Comparison of ENCODE assay signal across 2 cellular contexts in the genomic region with DNA sequence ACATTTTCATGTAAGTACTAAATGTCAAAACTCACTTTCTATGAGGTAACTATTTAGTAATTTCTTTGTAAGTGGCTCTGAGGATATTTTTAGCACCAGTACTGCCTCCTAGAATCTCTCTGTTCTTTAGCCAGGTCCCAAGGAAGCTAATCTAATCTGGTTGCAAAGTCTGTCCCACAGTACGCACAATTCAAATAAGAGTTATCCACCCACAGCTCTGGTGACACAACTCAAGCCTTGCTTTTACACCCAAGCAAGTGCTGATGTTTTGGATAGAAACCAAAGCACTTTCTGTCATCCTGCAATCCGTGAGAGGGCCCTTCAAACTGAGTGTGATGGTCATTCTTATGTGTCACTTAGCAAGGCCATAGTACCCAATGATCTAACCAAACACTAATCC.
TF ChIP-seq lines count a peak whose summit lies in the region.

No MANE protein-coding gene starts in this region.

TF ChIP-seq in liver, 16 proteins besides CTCF, POLR2A, EP300 and RAD21:
- peak; percentile 11 to 52 for TF ChIP-seq HNF4A (conservative IDR thresholded peaks at IDR 0.05)
- no peak for TF ChIP-seq TAF1 (conservative IDR thresholded peaks at IDR 0.05)

TF ChIP-seq in HepG2, 621 proteins besides CTCF, POLR2A, EP300 and RAD21:
- no peak for TF ChIP-seq NONO (IDR thresholded peaks at IDR 0.05)
- TF ChIP-seq NONO (CRISPR knock-in tag; conservative IDR thresholded peaks at IDR 0.05), result no peak
- no peak for TF ChIP-seq ZNF598 (CRISPR knock-in tag; IDR thresholded peaks at IDR 0.05; ENCODE audit: borderline replicate concordance)
- TF ChIP-seq ZBTB8A (CRISPR knock-in tag; IDR thresholded peaks at IDR 0.05; ENCODE audit: borderline replicate concordance, low read depth), result no peak
- no peak for TF ChIP-seq KDM3A (CRISPR knock-in tag; IDR thresholded peaks at IDR 0.05; ENCODE audit: low read depth)
- TF ChIP-seq, protein P1, sequence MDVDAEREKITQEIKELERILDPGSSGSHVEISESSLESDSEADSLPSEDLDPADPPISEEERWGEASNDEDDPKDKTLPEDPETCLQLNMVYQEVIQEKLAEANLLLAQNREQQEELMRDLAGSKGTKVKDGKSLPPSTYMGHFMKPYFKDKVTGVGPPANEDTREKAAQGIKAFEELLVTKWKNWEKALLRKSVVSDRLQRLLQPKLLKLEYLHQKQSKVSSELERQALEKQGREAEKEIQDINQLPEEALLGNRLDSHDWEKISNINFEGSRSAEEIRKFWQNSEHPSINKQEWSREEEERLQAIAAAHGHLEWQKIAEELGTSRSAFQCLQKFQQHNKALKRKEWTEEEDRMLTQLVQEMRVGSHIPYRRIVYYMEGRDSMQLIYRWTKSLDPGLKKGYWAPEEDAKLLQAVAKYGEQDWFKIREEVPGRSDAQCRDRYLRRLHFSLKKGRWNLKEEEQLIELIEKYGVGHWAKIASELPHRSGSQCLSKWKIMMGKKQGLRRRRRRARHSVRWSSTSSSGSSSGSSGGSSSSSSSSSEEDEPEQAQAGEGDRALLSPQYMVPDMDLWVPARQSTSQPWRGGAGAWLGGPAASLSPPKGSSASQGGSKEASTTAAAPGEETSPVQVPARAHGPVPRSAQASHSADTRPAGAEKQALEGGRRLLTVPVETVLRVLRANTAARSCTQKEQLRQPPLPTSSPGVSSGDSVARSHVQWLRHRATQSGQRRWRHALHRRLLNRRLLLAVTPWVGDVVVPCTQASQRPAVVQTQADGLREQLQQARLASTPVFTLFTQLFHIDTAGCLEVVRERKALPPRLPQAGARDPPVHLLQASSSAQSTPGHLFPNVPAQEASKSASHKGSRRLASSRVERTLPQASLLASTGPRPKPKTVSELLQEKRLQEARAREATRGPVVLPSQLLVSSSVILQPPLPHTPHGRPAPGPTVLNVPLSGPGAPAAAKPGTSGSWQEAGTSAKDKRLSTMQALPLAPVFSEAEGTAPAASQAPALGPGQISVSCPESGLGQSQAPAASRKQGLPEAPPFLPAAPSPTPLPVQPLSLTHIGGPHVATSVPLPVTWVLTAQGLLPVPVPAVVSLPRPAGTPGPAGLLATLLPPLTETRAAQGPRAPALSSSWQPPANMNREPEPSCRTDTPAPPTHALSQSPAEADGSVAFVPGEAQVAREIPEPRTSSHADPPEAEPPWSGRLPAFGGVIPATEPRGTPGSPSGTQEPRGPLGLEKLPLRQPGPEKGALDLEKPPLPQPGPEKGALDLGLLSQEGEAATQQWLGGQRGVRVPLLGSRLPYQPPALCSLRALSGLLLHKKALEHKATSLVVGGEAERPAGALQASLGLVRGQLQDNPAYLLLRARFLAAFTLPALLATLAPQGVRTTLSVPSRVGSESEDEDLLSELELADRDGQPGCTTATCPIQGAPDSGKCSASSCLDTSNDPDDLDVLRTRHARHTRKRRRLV (CRISPR knock-in tag; IDR thresholded peaks at IDR 0.05), result no peak
- TF ChIP-seq, protein P2, sequence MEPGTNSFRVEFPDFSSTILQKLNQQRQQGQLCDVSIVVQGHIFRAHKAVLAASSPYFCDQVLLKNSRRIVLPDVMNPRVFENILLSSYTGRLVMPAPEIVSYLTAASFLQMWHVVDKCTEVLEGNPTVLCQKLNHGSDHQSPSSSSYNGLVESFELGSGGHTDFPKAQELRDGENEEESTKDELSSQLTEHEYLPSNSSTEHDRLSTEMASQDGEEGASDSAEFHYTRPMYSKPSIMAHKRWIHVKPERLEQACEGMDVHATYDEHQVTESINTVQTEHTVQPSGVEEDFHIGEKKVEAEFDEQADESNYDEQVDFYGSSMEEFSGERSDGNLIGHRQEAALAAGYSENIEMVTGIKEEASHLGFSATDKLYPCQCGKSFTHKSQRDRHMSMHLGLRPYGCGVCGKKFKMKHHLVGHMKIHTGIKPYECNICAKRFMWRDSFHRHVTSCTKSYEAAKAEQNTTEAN (CRISPR knock-in tag; conservative IDR thresholded peaks at IDR 0.05), result no peak
- no peak for TF ChIP-seq ZNF282 (IDR thresholded peaks at IDR 0.05; ENCODE audit: partially characterized antibody)
- TF ChIP-seq, protein P3, sequence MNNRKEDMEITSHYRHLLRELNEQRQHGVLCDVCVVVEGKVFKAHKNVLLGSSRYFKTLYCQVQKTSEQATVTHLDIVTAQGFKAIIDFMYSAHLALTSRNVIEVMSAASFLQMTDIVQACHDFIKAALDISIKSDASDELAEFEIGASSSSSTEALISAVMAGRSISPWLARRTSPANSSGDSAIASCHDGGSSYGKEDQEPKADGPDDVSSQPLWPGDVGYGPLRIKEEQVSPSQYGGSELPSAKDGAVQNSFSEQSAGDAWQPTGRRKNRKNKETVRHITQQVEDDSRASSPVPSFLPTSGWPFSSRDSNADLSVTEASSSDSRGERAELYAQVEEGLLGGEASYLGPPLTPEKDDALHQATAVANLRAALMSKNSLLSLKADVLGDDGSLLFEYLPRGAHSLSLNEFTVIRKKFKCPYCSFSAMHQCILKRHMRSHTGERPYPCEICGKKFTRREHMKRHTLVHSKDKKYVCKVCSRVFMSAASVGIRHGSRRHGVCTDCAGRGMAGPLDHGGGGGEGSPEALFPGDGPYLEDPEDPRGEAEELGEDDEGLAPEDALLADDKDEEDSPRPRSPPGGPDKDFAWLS (CRISPR knock-in tag; IDR thresholded peaks at IDR 0.05; ENCODE audit: borderline replicate concordance), result no peak
- TF ChIP-seq, protein P4, sequence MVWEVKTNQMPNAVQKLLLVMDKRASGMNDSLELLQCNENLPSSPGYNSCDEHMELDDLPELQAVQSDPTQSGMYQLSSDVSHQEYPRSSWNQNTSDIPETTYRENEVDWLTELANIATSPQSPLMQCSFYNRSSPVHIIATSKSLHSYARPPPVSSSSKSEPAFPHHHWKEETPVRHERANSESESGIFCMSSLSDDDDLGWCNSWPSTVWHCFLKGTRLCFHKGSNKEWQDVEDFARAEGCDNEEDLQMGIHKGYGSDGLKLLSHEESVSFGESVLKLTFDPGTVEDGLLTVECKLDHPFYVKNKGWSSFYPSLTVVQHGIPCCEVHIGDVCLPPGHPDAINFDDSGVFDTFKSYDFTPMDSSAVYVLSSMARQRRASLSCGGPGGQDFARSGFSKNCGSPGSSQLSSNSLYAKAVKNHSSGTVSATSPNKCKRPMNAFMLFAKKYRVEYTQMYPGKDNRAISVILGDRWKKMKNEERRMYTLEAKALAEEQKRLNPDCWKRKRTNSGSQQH (CRISPR knock-in tag; IDR thresholded peaks at IDR 0.05; ENCODE audit: low read depth), result no peak
- TF ChIP-seq STAT5B (CRISPR knock-in tag; IDR thresholded peaks at IDR 0.05), result no peak
- no peak for TF ChIP-seq ZNF790 (CRISPR knock-in tag; IDR thresholded peaks at IDR 0.05; ENCODE audit: borderline replicate concordance)
- TF ChIP-seq ATRX (CRISPR knock-in tag; IDR thresholded peaks at IDR 0.05; ENCODE audit: borderline replicate concordance), result no peak
- TF ChIP-seq ZNF672 (CRISPR knock-in tag; IDR thresholded peaks at IDR 0.05), result no peak
